ENCODE assay signal across 8 cellular contexts in the genomic region with DNA sequence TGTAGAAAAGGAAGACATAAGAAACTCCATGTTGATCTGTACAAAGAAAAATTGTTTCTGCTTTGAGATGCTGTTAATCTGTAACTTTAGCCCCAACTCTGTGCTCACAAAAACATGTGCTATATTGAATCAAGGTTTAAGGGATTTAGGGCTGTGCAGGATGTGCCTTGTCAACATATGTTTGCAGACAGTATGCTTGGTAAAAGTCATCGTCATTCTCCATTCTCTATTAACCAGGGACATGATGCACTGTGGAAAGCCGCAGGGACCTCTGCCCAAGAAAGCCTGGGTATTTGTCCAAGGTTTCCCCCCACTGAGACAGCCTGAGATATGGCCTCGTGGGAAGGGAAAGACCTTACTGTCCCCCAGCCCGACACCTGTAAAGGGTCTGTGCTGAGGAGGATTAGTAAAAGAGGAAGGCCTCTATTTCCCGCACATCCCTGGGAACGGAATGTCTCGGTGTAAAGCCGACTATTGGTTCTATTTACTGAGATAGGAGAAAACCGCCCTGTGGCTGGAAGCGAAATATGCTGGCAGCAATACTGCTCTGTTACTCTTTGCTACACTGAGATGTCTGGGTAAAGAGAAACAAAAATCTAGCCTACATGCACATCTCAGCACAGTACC. TPM values are rescaled to one million over a fixed set of nuclear protein-coding genes. Genes with fewer than 3 reads are reported as not detected.
DNase-seq lines count a peak whose midpoint lies in the region; ATAC-seq and TF ChIP-seq lines count a peak whose summit lies in the region.
"Not testable (repeated sequence)": the region's sequence is repeated elsewhere in the genome, so short reads cannot be mapped to it uniquely, and the experiment has no call there.

No MANE protein-coding gene starts in this region.

- peaks cover 61% of the 10 kb centered on the region for H3K4me1 ChIP-seq in Caco-2
- H3K4me1 ChIP-seq in SK-N-SH (ENCODE audit: control insufficient read depth in 1 of 2, insufficient read depth in 2 of 2, low read depth in 1 of 2, low read length in 1 of 2) = peaks cover 16 to 24% of the 10 kb centered on the region in 2 experiments; a peak in 2 of 4 replicates
- H3K4me1 ChIP-seq in transverse colon = peaks cover 30 to 62% (median 48%) of the 10 kb centered on the region in 4 donors

- peak overlapping the region; percentile 82 for H3K27ac Mint-ChIP-seq in Caco-2 (ENCODE audit: unreplicated experiment)
- peak overlapping the region; percentile 32 for H3K27ac Mint-ChIP-seq in activated CD8-positive, alpha-beta T cell treated with anti-CD3 and anti-CD28 coated beads, Interleukin-2, amount 10 ng/mL, durations not matched to agents 7 days and 5 days
- H3K27ac Mint-ChIP-seq in activated naive CD8-positive, alpha-beta T cell treated with anti-CD3 and anti-CD28 coated beads, Interleukin-2, amount 10 ng/mL, durations not matched to agents 7 days and 5 days = peak overlapping the region; percentile 89
- not testable (repeated sequence) for H3K27ac Mint-ChIP-seq in endothelial cell (ENCODE audit: unreplicated experiment)
- peak overlapping the region; percentile 28 for H3K27ac Mint-ChIP-seq in mesothelial cell of epicardium
- H3K27ac Mint-ChIP-seq in osteocyte (ENCODE audit: unreplicated experiment) = peak overlapping the region; percentile 19

- 94% methylated on average over 10 of the region's 10 CpGs for WGBS in SK-N-SH (ENCODE audit: low lambda C conversion rate)
- WGBS in transverse colon (ENCODE audit: low coverage in 1 of 2), 2 donors = 87% methylated on average over 3 to 10 of the region's 10 CpGs

- DNase-seq in Caco-2 = peak in 1 of 2 experiments; percentile 38
- not testable (repeated sequence) for DNase-seq in SK-N-SH; activated CD8-positive, alpha-beta T cell treated with anti-CD3 and anti-CD28 coated beads, Interleukin-2, amount 10 ng/mL, durations not matched to agents 7 days and 5 days; activated naive CD8-positive, alpha-beta T cell treated with anti-CD3 and anti-CD28 coated beads, Interleukin-2, amount 10 ng/mL, durations not matched to agents 7 days and 5 days; endothelial cell (ENCODE audit: low spot score); mesothelial cell of epicardium (ENCODE audit: low spot score in 2 of 2, unreplicated experiment in 2 of 2); transverse colon
- DNase-seq in osteocyte (ENCODE audit: extremely low spot score, unreplicated experiment) = peak; percentile 15

- not testable (repeated sequence) for H3K9ac ChIP-seq in SK-N-SH

- POLR2A ChIA-PET in Caco-2 (lab: Charles Lee) = interaction anchor here (1.5 to 2.1 kb wide), 2 partner anchors 15 to 31 kb away, joined by 5 to 24 read pairs; partner anchors contain the start of gene OXSR1
- POLR2A ChIA-PET in SK-N-SH (lab: Yijun Ruan, JAX); activated CD8-positive, alpha-beta T cell treated with anti-CD3 and anti-CD28 coated beads, Interleukin-2, amount 10 ng/mL, durations not matched to agents 7 days and 5 days (lab: Charles Lee): not testable (repeated sequence)
- POLR2A ChIA-PET in activated naive CD8-positive, alpha-beta T cell treated with anti-CD3 and anti-CD28 coated beads, Interleukin-2, amount 10 ng/mL, durations not matched to agents 7 days and 5 days (lab: Charles Lee) = interaction anchor here (0.5 to 1.9 kb wide), 2 partner anchors 30 to 75 kb away, joined by 3 to 8 read pairs; partner anchors contain the start of gene OXSR1

- peaks cover 68% of the 10 kb centered on the region for H3K36me3 Mint-ChIP-seq in Caco-2 (ENCODE audit: insufficient read depth, unreplicated experiment)
- peaks cover 55% of the 10 kb centered on the region for H3K36me3 Mint-ChIP-seq in activated CD8-positive, alpha-beta T cell treated with anti-CD3 and anti-CD28 coated beads, Interleukin-2, amount 10 ng/mL, durations not matched to agents 7 days and 5 days (ENCODE audit: low read depth)
- H3K36me3 Mint-ChIP-seq in activated naive CD8-positive, alpha-beta T cell treated with anti-CD3 and anti-CD28 coated beads, Interleukin-2, amount 10 ng/mL, durations not matched to agents 7 days and 5 days = peaks cover 25% of the 10 kb centered on the region
- H3K36me3 Mint-ChIP-seq in endothelial cell (ENCODE audit: low read depth, unreplicated experiment) = peaks cover 23% of the 10 kb centered on the region
- H3K36me3 Mint-ChIP-seq in mesothelial cell of epicardium = peaks cover 13% of the 10 kb centered on the region
- H3K36me3 Mint-ChIP-seq in osteocyte (ENCODE audit: unreplicated experiment) = peaks cover 22% of the 10 kb centered on the region

- not testable (repeated sequence) for H3K9me3 Mint-ChIP-seq in Caco-2 (ENCODE audit: unreplicated experiment); activated CD8-positive, alpha-beta T cell treated with anti-CD3 and anti-CD28 coated beads, Interleukin-2, amount 10 ng/mL, durations not matched to agents 7 days and 5 days (ENCODE audit: insufficient read depth); activated naive CD8-positive, alpha-beta T cell treated with anti-CD3 and anti-CD28 coated beads, Interleukin-2, amount 10 ng/mL, durations not matched to agents 7 days and 5 days; endothelial cell (ENCODE audit: unreplicated experiment); mesothelial cell of epicardium; osteocyte (ENCODE audit: unreplicated experiment)

- H3K4me2 ChIP-seq in SK-N-SH = peak overlapping the region; percentile 87; the same call in 1 of the 2 replicates

- CTCF ChIA-PET in Caco-2 (lab: Charles Lee); SK-N-SH (lab: Yijun Ruan, JAX); activated CD8-positive, alpha-beta T cell treated with anti-CD3 and anti-CD28 coated beads, Interleukin-2, amount 10 ng/mL, durations not matched to agents 7 days and 5 days (lab: Charles Lee): not testable (repeated sequence)

- peak overlapping the region; percentile 91 for H3K4me3 ChIP-seq in Caco-2 (ENCODE audit: low read depth, low read length)
- H3K4me3 ChIP-seq in SK-N-SH (ENCODE audit: low read depth in 2 of 2, low read length in 1 of 2); transverse colon: not testable (repeated sequence)

- BruUV-seq in Caco-2 (replicated peaks; lab: Mats Ljungman, UMichigan) = not testable (repeated sequence)

- H3K4me3 Mint-ChIP-seq in Caco-2 (ENCODE audit: unreplicated experiment) (peak overlapping the region; percentile 95), endothelial cell (ENCODE audit: unreplicated experiment) (peak overlapping the region; percentile 79), mesothelial cell of epicardium (peak overlapping the region; percentile 88)
- peak overlapping the region; percentile 86 for H3K4me3 Mint-ChIP-seq in activated CD8-positive, alpha-beta T cell treated with anti-CD3 and anti-CD28 coated beads, Interleukin-2, amount 10 ng/mL, durations not matched to agents 7 days and 5 days
- peak overlapping the region; percentile 86 for H3K4me3 Mint-ChIP-seq in activated naive CD8-positive, alpha-beta T cell treated with anti-CD3 and anti-CD28 coated beads, Interleukin-2, amount 10 ng/mL, durations not matched to agents 7 days and 5 days
- H3K4me3 Mint-ChIP-seq in osteocyte (ENCODE audit: unreplicated experiment) = not testable (repeated sequence)

- H3K9me2 ChIP-seq in SK-N-SH = not testable (repeated sequence)

- H3F3A ChIP-seq in SK-N-SH (replicated peaks; ENCODE audit: insufficient read depth) = not testable (repeated sequence)

- TF ChIP-seq RAD21 in SK-N-SH (IDR thresholded peaks at IDR 0.05; ENCODE audit: low read length) = not testable (repeated sequence)

- TF ChIP-seq CTCF in Caco-2 (IDR thresholded peaks at IDR 0.05; ENCODE audit: insufficient read depth in 1 of 2, low read depth in 1 of 2, low read length in 1 of 2, severe bottlenecking in 1 of 2, unreplicated experiment in 1 of 2); SK-N-SH (IDR thresholded peaks at IDR 0.05); endothelial cell (IDR thresholded peaks at IDR 0.05; ENCODE audit: unreplicated experiment); mesothelial cell of epicardium (IDR thresholded peaks at IDR 0.05; ENCODE audit: unreplicated experiment); osteocyte (IDR thresholded peaks at IDR 0.05); transverse colon (IDR thresholded peaks at IDR 0.05): not testable (repeated sequence)

- H3K27me3 ChIP-seq in Caco-2 (replicated peaks; ENCODE audit: control insufficient read depth, insufficient read depth, low read length); SK-N-SH (ENCODE audit: insufficient read depth); transverse colon: not testable (repeated sequence)

- H3K36me3 ChIP-seq in Caco-2 (ENCODE audit: control insufficient read depth, insufficient read depth, low read length) (peaks cover 15% of the 10 kb centered on the region), SK-N-SH (replicated peaks in 1 of 2; ENCODE audit: control insufficient read depth in 1 of 2, insufficient read depth in 2 of 2, low read length in 1 of 2) (peaks cover 19 to 48% of the 10 kb centered on the region in 2 experiments), transverse colon (peaks cover 0 to 11% (median 3%) of the 10 kb centered on the region in 4 donors)

- not testable (repeated sequence) for TF ChIP-seq EP300 in SK-N-SH (IDR thresholded peaks at IDR 0.05; ENCODE audit: borderline replicate concordance in 1 of 2, low read depth in 1 of 2, low read length in 1 of 2); transverse colon (IDR thresholded peaks at IDR 0.05; ENCODE audit: low read depth)

- not testable (repeated sequence) for H3K9me3 ChIP-seq in Caco-2, SK-N-SH, transverse colon

- H3K4me1 Mint-ChIP-seq in Caco-2 (ENCODE audit: low read depth, unreplicated experiment) (peaks cover 27% of the 10 kb centered on the region), endothelial cell (ENCODE audit: unreplicated experiment) (peaks cover 26% of the 10 kb centered on the region), mesothelial cell of epicardium (peaks cover 51% of the 10 kb centered on the region), osteocyte (ENCODE audit: unreplicated experiment) (peaks cover 26% of the 10 kb centered on the region)
- H3K4me1 Mint-ChIP-seq in activated CD8-positive, alpha-beta T cell treated with anti-CD3 and anti-CD28 coated beads, Interleukin-2, amount 10 ng/mL, durations not matched to agents 7 days and 5 days (ENCODE audit: low read depth) = peaks cover 55% of the 10 kb centered on the region
- peaks cover 39% of the 10 kb centered on the region for H3K4me1 Mint-ChIP-seq in activated naive CD8-positive, alpha-beta T cell treated with anti-CD3 and anti-CD28 coated beads, Interleukin-2, amount 10 ng/mL, durations not matched to agents 7 days and 5 days

- intact Hi-C loops in Caco-2 (cut with micrococcal nuclease; ENCODE audit: unreplicated experiment) = loop anchor here (5.0 to 10.0 kb wide), 2 partner anchors 103 to 320 kb away; partner anchors contain the start of gene ACVR2B
- intact Hi-C loops in transverse colon (cut with DNase I; ENCODE audit: low total_unique reads) = not testable (repeated sequence)

- not testable (repeated sequence) for H2AFZ ChIP-seq in SK-N-SH (ENCODE audit: low read depth)

- in situ Hi-C loops in transverse colon (cut with MboI; ENCODE audit: low pct_ligation_motif_present in 1 of 4, low pct_unique_long_range_greater_than_20kb in 1 of 4, low sequenced_read_pairs in 3 of 4) = loop anchor here in 2 of 4 donors (25.0 kb wide), 2 partner anchors 328 to 353 kb away; partner anchors contain the start of genes ACVR2B (in 1 of the 2) and EXOG (in 1 of the 2)

- TF ChIP-seq POLR2A in transverse colon (IDR thresholded peaks at IDR 0.05) = not testable (repeated sequence)

- not testable (repeated sequence) for H3K27ac ChIP-seq in SK-N-SH (ENCODE audit: low read depth in 2 of 2, low read length in 1 of 2)
- peak overlapping the region; percentile 57 to 69 (median 62) for H3K27ac ChIP-seq in transverse colon

- H4K20me1 ChIP-seq in SK-N-SH (ENCODE audit: insufficient read depth) = 0 out of 2 replicates have a peak, but pooled peaks cover 13% of the 10 kb centered on the region

- H3K79me2 ChIP-seq in SK-N-SH (ENCODE audit: insufficient read depth) = peaks cover 34% of the 10 kb centered on the region

- not testable (repeated sequence) for H3K27me3 Mint-ChIP-seq in Caco-2 (ENCODE audit: insufficient read depth, unreplicated experiment); activated CD8-positive, alpha-beta T cell treated with anti-CD3 and anti-CD28 coated beads, Interleukin-2, amount 10 ng/mL, durations not matched to agents 7 days and 5 days (ENCODE audit: low read depth); activated naive CD8-positive, alpha-beta T cell treated with anti-CD3 and anti-CD28 coated beads, Interleukin-2, amount 10 ng/mL, durations not matched to agents 7 days and 5 days; endothelial cell (ENCODE audit: unreplicated experiment); mesothelial cell of epicardium (ENCODE audit: low read depth); osteocyte (ENCODE audit: unreplicated experiment)

- ATAC-seq in activated CD8-positive, alpha-beta T cell treated with anti-CD3 and anti-CD28 coated beads, Interleukin-2, amount 10 ng/mL, durations not matched to agents 7 days and 5 days; activated naive CD8-positive, alpha-beta T cell treated with anti-CD3 and anti-CD28 coated beads, Interleukin-2, amount 10 ng/mL, durations not matched to agents 7 days and 5 days (ENCODE audit: low read depth): not testable (repeated sequence)

RNA-seq across cellular contexts. Expression of gene ACAA1, which starts 2.3 kb away (rescaled TPM):
- 127 and 139 TPM in 2 replicates for total RNA-seq in Caco-2 (2022)
- polyA plus RNA-seq in SK-N-SH (2012; rRNA removed) = 86.4 and 101 TPM in 2 replicates
- 60.4 and 61.4 TPM in 2 replicates for polyA plus RNA-seq in SK-N-SH (2012; cell fraction: cytosol; rRNA removed)
- 220 and 261 TPM in 2 replicates for polyA plus RNA-seq in SK-N-SH (2012; cell fraction: nucleus; rRNA removed)
- 100 to 1,000 TPM in 1 of 2 experiments, 10 to 100 TPM in 1; 99.7 to 104 TPM for total RNA-seq in activated CD8-positive, alpha-beta T cell treated with anti-CD3 and anti-CD28 coated beads, Interleukin-2, amount 10 ng/mL, durations not matched to agents 7 days and 5 days
- 10 to 100 TPM; 89.0 to 93.5 TPM for total RNA-seq in activated naive CD8-positive, alpha-beta T cell treated with anti-CD3 and anti-CD28 coated beads, Interleukin-2, amount 10 ng/mL, durations not matched to agents 7 days and 5 days
- total RNA-seq in endothelial cell (ENCODE audit: unreplicated experiment) = 71.9 TPM
- 52.7 to 57.7 TPM (median 53.2 TPM) in 3 replicates for total RNA-seq in mesothelial cell of epicardium
- total RNA-seq in osteocyte = 60.3 and 62.0 TPM in 2 replicates
- total RNA-seq in transverse colon = 100 to 1,000 TPM; 123 to 278 (median 204) TPM

RNA-seq across cellular contexts. Expression of gene MYD88, which starts 3.8 kb away (rescaled TPM):
- total RNA-seq in Caco-2 (2022) = 21.2 and 22.3 TPM in 2 replicates
- polyA plus RNA-seq in SK-N-SH (2012; rRNA removed) = 24.0 and 26.9 TPM in 2 replicates
- polyA plus RNA-seq in SK-N-SH (2012; cell fraction: cytosol; rRNA removed) = 22.7 and 23.9 TPM in 2 replicates
- polyA plus RNA-seq in SK-N-SH (2012; cell fraction: nucleus; rRNA removed) = 34.1 and 42.3 TPM in 2 replicates
- 10 to 100 TPM; 72.5 to 78.6 TPM for total RNA-seq in activated CD8-positive, alpha-beta T cell treated with anti-CD3 and anti-CD28 coated beads, Interleukin-2, amount 10 ng/mL, durations not matched to agents 7 days and 5 days
- 10 to 100 TPM; 68.5 to 70.6 TPM for total RNA-seq in activated naive CD8-positive, alpha-beta T cell treated with anti-CD3 and anti-CD28 coated beads, Interleukin-2, amount 10 ng/mL, durations not matched to agents 7 days and 5 days
- total RNA-seq in endothelial cell (ENCODE audit: unreplicated experiment) = 51.0 TPM
- total RNA-seq in mesothelial cell of epicardium = 27.3 to 33.1 TPM (median 28.1 TPM) in 3 replicates
- total RNA-seq in osteocyte = 13.3 TPM in 2 replicates
- total RNA-seq in transverse colon = 10 to 100 TPM; 49.0 to 82.2 (median 76.5) TPM

RNA-seq across cellular contexts. Expression of gene OXSR1, which starts 30.7 kb away (rescaled TPM):
- total RNA-seq in Caco-2 (2022) = 39.2 and 39.3 TPM in 2 replicates
- polyA plus RNA-seq in SK-N-SH (2012; rRNA removed) = 22.3 and 31.9 TPM in 2 replicates
- polyA plus RNA-seq in SK-N-SH (2012; cell fraction: cytosol; rRNA removed) = 28.5 and 30.6 TPM in 2 replicates
- 17.1 and 30.4 TPM in 2 replicates for polyA plus RNA-seq in SK-N-SH (2012; cell fraction: nucleus; rRNA removed)
- 10 to 100 TPM; 56.9 to 60.3 TPM for total RNA-seq in activated CD8-positive, alpha-beta T cell treated with anti-CD3 and anti-CD28 coated beads, Interleukin-2, amount 10 ng/mL, durations not matched to agents 7 days and 5 days
- total RNA-seq in activated naive CD8-positive, alpha-beta T cell treated with anti-CD3 and anti-CD28 coated beads, Interleukin-2, amount 10 ng/mL, durations not matched to agents 7 days and 5 days = 10 to 100 TPM; 54.0 to 55.0 TPM
- total RNA-seq in endothelial cell (ENCODE audit: unreplicated experiment) = 36.0 TPM
- total RNA-seq in mesothelial cell of epicardium = 42.3 to 43.2 TPM (median 42.6 TPM) in 3 replicates
- total RNA-seq in osteocyte = 55.7 and 57.8 TPM in 2 replicates
- total RNA-seq in transverse colon = 10 to 100 TPM; 35.9 to 47.9 (median 43.5) TPM
